Comparison of ENCODE assay signal across 13 cellular contexts in genomic region chr20:3275966-3276365, GRCh38.
"Had no signal": no experiment of that assay in that cellular context is flagged by ENCODE, and none has a peak within 500 bp of the region (broad histone marks: within the 10 kb centered on the region; RNA-seq: fewer than 3 reads in every experiment).

No MANE protein-coding gene starts in this region.

- H3K27me3 ChIP-seq: breast epithelium, heart left ventricle, SJSA1 had no signal

- H3K4me1 ChIP-seq: breast epithelium, SJSA1 had no signal

- H3K36me3 Mint-ChIP-seq: activated naive CD8-positive, alpha-beta T cell treated with anti-CD3 and anti-CD28 coated beads for 36 hours had no signal

- H3K4me3 Mint-ChIP-seq: activated CD4-positive, alpha-beta T cell treated with anti-CD3 and anti-CD28 coated beads, Interleukin-2, amount 10 ng/mL, durations not matched to agents 24 days and 14 days; activated CD8-positive, alpha-beta T cell treated with anti-CD3 and anti-CD28 coated beads, Interleukin-2, amount 10 ng/mL, durations not matched to agents 7 days and 5 days; activated naive CD8-positive, alpha-beta T cell treated with anti-CD3 and anti-CD28 coated beads for 36 hours; type B pancreatic cell had no signal

- H3K27me3 Mint-ChIP-seq: activated CD4-positive, alpha-beta T cell treated with anti-CD3 and anti-CD28 coated beads, Interleukin-2, amount 10 ng/mL, durations not matched to agents 24 days and 14 days; activated naive CD8-positive, alpha-beta T cell treated with anti-CD3 and anti-CD28 coated beads for 36 hours; type B pancreatic cell had no signal

- DNase-seq: activated CD4-positive, alpha-beta T cell treated with anti-CD3 and anti-CD28 coated beads, Interleukin-2, amount 10 ng/mL, durations not matched to agents 24 days and 14 days; activated CD4-positive, CD25-positive, alpha-beta regulatory T cell; activated CD8-positive, alpha-beta memory T cell treated with anti-CD3 and anti-CD28 coated beads, Interleukin-2, amount 50 U/mL, for 48 hours; activated naive CD8-positive, alpha-beta T cell treated with anti-CD3 and anti-CD28 coated beads for 36 hours; aorta; heart left ventricle; stimulated activated naive CD4-positive, alpha-beta T cell; T-helper 2 cell had no signal

- H3K4me3 ChIP-seq: breast epithelium, heart left ventricle, lung, SJSA1 had no signal

- H3K36me3 ChIP-seq: breast epithelium had no signal

- H3K9me3 Mint-ChIP-seq: activated CD4-positive, alpha-beta T cell treated with anti-CD3 and anti-CD28 coated beads, Interleukin-2, amount 10 ng/mL, durations not matched to agents 24 days and 14 days; activated naive CD8-positive, alpha-beta T cell treated with anti-CD3 and anti-CD28 coated beads for 36 hours; type B pancreatic cell had no signal

- H3K27ac Mint-ChIP-seq: activated CD4-positive, alpha-beta T cell treated with anti-CD3 and anti-CD28 coated beads, Interleukin-2, amount 10 ng/mL, durations not matched to agents 24 days and 14 days; activated CD8-positive, alpha-beta T cell treated with anti-CD3 and anti-CD28 coated beads, Interleukin-2, amount 10 ng/mL, durations not matched to agents 7 days and 5 days; activated naive CD8-positive, alpha-beta T cell treated with anti-CD3 and anti-CD28 coated beads for 36 hours; type B pancreatic cell had no signal

- ATAC-seq: activated CD8-positive, alpha-beta T cell treated with anti-CD3 and anti-CD28 coated beads, Interleukin-2, amount 10 ng/mL, durations not matched to agents 7 days and 5 days had no signal

- H3K4me1 Mint-ChIP-seq: activated CD4-positive, alpha-beta T cell treated with anti-CD3 and anti-CD28 coated beads, Interleukin-2, amount 10 ng/mL, durations not matched to agents 24 days and 14 days; activated naive CD8-positive, alpha-beta T cell treated with anti-CD3 and anti-CD28 coated beads for 36 hours had no signal

- H3K9me3 ChIP-seq: breast epithelium, heart left ventricle, SJSA1 had no signal

- H3K27ac ChIP-seq: breast epithelium, heart left ventricle, SJSA1 had no signal
